In genomic region chr16:67703626-67704025, GRCh38 we compare ENCODE assay signal across 1 cellular context.
TF ChIP-seq lines count a peak whose summit lies in the region.

No MANE protein-coding gene starts in this region.

TF ChIP-seq in GM23338, 12 proteins besides CTCF, POLR2A, EP300 and RAD21 (continued from another document):
- TF ChIP-seq REST (IDR thresholded peaks at IDR 0.05; ENCODE audit: unreplicated experiment) (no peak), ZNF462 (CRISPR knock-in tag; IDR thresholded peaks at IDR 0.05) (no peak), EZH2 (IDR thresholded peaks at IDR 0.05; ENCODE audit: low read depth, unreplicated experiment) (no peak), POLR2AphosphoS5 (IDR thresholded peaks at IDR 0.05; ENCODE audit: low read depth) (no peak), ZNF114 (CRISPR knock-in tag; IDR thresholded peaks at IDR 0.05) (no peak), ETS1 (IDR thresholded peaks at IDR 0.05) (no peak), JUNB (IDR thresholded peaks at IDR 0.05; ENCODE audit: unreplicated experiment) (no peak), ZNF331 (CRISPR knock-in tag; IDR thresholded peaks at IDR 0.05; ENCODE audit: low read depth) (no peak)
